ENCODE assay signal across 1 cellular context in the genomic region with DNA sequence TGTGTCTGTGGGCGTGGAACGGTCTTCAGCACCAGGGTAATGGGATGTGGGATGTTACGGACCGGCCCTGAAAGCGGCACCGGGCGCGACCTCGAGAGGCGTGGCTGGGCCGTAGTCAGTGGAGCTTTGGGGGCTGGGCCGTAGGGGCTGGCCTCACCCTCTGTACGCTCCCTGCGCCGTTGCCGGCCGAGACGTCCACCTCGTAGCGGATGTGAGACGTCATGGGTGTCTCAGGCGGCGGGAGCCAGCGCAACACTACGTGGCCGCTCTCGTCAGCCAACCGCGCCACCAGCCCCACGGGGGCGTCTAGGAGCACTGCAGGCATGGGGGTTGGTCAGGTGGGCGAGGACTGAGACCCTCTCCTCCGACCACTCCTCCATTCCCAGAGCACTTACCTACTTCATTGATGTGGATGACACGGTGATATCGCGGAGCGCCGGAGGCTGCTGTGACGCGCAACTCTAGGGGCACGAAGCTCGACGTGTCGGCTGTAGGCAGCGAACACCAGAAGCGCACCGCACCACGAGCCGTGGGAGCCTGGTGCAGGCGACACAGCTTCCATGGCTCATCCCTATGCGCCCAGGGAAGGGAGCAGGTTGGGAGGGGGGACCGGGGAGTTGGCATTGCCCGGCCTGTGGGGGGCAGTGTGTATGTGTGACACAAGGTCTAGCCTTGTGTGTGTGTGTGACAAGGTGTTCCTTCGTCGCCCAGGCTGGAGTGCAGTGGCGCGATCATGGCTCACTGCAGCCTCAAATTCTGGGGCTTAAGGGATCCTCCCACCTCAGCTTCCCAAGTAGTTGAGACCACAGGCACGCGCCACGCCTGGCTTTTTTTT.
A peak's percentile ranks its signal among the peaks of the same experiment; 100 is the strongest.
TF ChIP-seq lines count a peak whose summit lies in the region.

No MANE protein-coding gene starts in this region.

TF ChIP-seq in PFSK-1, 5 proteins besides CTCF, POLR2A, EP300 and RAD21:
- TF ChIP-seq FOXP2 (optimal IDR thresholded peaks at IDR 0.05; ENCODE audit: borderline replicate concordance, extremely low read depth, extremely low read length, insufficient read depth) (peak; percentile 99), SIN3A (IDR thresholded peaks at IDR 0.05; ENCODE audit: borderline replicate concordance, insufficient read depth, low read length) (peak; percentile 50; the same call in 1 of the 2 replicates), POLR2AphosphoS5 (IDR thresholded peaks at IDR 0.05; ENCODE audit: low read depth, low read length) (peak; percentile 69; the same call in 1 of the 2 replicates), TAF1 (IDR thresholded peaks at IDR 0.05; ENCODE audit: borderline replicate concordance, insufficient read depth, low read length) (no peak)
TF ChIP-seq in PFSK-1: peak in this region for 3.
